ENCODE assay signal across 24 cellular contexts in genomic region chr5:75686480-75686879, GRCh38. TPM values are rescaled to one million over a fixed set of nuclear protein-coding genes. Genes with fewer than 3 reads are reported as not detected.
DNase-seq lines count a peak whose midpoint lies in the region; ATAC-seq and TF ChIP-seq lines count a peak whose summit lies in the region.
"Had no signal": no experiment of that assay in that cellular context is flagged by ENCODE, and none has a peak within 500 bp of the region (broad histone marks: within the 10 kb centered on the region; RNA-seq: fewer than 3 reads in every experiment).

No MANE protein-coding gene starts in this region.

- no peak overlapping the region for H3K4me3 Mint-ChIP-seq in activated T-cell treated with anti-CD3 and anti-CD28 coated beads, Interleukin-2, amount 50 U/mL, for 72 hours
- H3K4me3 Mint-ChIP-seq in activated T-helper 17 cell treated with anti-CD3 and anti-CD28 coated beads, Interleukin-2, amount 50 U/mL, for 72 hours, result no peak overlapping the region
- H3K4me3 Mint-ChIP-seq in memory B cell (no peak overlapping the region), natural killer cell (no peak overlapping the region)
- H3K4me3 Mint-ChIP-seq in stimulated activated effector memory CD8-positive, alpha-beta T cell treated with anti-CD3 and anti-CD28 coated beads, Interleukin-12 subunit alpha, Interleukin-12 subunit beta, amount 100 ng/mL, for 72 hours, result no peak overlapping the region
- H3K4me3 Mint-ChIP-seq: CD14-positive monocyte; CD4-positive, alpha-beta T cell; CD8-positive, alpha-beta memory T cell; GM23338; H9 had no signal

- no peak overlapping the region for H3K9ac ChIP-seq in GM23248
- H3K9ac ChIP-seq: BLaER1 treated with 17β-estradiol and CSF1 and Interleukin-3, amounts not matched to agents 10 nM and 100 nM had no signal

- no peak overlapping the region for H3K4me2 ChIP-seq in GM23248 (ENCODE audit: unreplicated experiment)
- H3K4me2 ChIP-seq: A549; BLaER1 treated with 17β-estradiol and CSF1 and Interleukin-3, amounts not matched to agents 10 nM and 100 nM; GM23338 had no signal

- no peak for DNase-seq in activated T-cell treated with anti-CD3 and anti-CD28 coated beads, Interleukin-2, amount 50 U/mL, for 72 hours
- DNase-seq in activated T-cell treated with anti-CD3 and anti-CD28 coated beads for 4 hours, result no peak
- DNase-seq in memory B cell (ENCODE audit: low spot score in 2 of 2), result no peak
- DNase-seq in stimulated activated effector memory CD8-positive, alpha-beta T cell treated with anti-CD3 and anti-CD28 coated beads, Interleukin-12 subunit alpha, Interleukin-12 subunit beta, amount 100 ng/mL, for 72 hours (ENCODE audit: low spot score in 2 of 2), result no peak
- no peak for DNase-seq in GM23248
- DNase-seq in natural killer cell, result no peak
- DNase-seq: 8988T; ACHN; AML-193; BE2C; CD4-positive, alpha-beta T cell; CD8-positive, alpha-beta memory T cell; DMS 273 treated with DMSO at 0.1 percent for 48 hours; DMS79; EL; GDM1; H9 had no signal

- no peak overlapping the region for H3K4me3 ChIP-seq in GM23248
- H3K4me3 ChIP-seq: A549; BLaER1 treated with 17β-estradiol and CSF1 and Interleukin-3, amounts not matched to agents 10 nM and 100 nM; GM12878; GM23338 had no signal

- H4K20me1 ChIP-seq in GM23248 (ENCODE audit: insufficient read depth), result no peaks in the 10 kb centered on the region
- H4K20me1 ChIP-seq: BLaER1 treated with 17β-estradiol and CSF1 and Interleukin-3, amounts not matched to agents 10 nM and 100 nM had no signal

- no peaks in the 10 kb centered on the region for H3K79me2 ChIP-seq in GM23248 (ENCODE audit: insufficient read depth)

- peaks cover 0 to 11% of the 10 kb centered on the region in 2 donors for H3K36me3 Mint-ChIP-seq in activated T-cell treated with anti-CD3 and anti-CD28 coated beads, Interleukin-2, amount 50 U/mL, for 72 hours (ENCODE audit: insufficient read depth in 2 of 2)
- H3K36me3 Mint-ChIP-seq in activated T-helper 17 cell treated with anti-CD3 and anti-CD28 coated beads, Interleukin-2, amount 50 U/mL, for 72 hours (ENCODE audit: low read depth), result peaks cover 86% of the 10 kb centered on the region
- H3K36me3 Mint-ChIP-seq in memory B cell (peaks cover 10% of the 10 kb centered on the region), natural killer cell (no peaks in the 10 kb centered on the region)
- H3K36me3 Mint-ChIP-seq in stimulated activated effector memory CD8-positive, alpha-beta T cell treated with anti-CD3 and anti-CD28 coated beads, Interleukin-12 subunit alpha, Interleukin-12 subunit beta, amount 100 ng/mL, for 72 hours, result peaks cover 90% of the 10 kb centered on the region

- H3K4me1 ChIP-seq in GM23248 (ENCODE audit: insufficient read depth), result no peaks in the 10 kb centered on the region
- H3K4me1 ChIP-seq: BLaER1 treated with 17β-estradiol and CSF1 and Interleukin-3, amounts not matched to agents 10 nM and 100 nM had no signal

- intact Hi-C loops in natural killer cell (cut with micrococcal nuclease), result no loop called here

- no peaks in the 10 kb centered on the region for H3K27me3 ChIP-seq in GM23248 (replicated peaks; ENCODE audit: insufficient read depth)
- H3K27me3 ChIP-seq: BE2C; BLaER1 treated with 17β-estradiol and CSF1 and Interleukin-3, amounts not matched to agents 10 nM and 100 nM had no signal

- in situ Hi-C loops in GM23248 (cut with MboI), result no loop called here

- H3K9me2 ChIP-seq in GM23248 (ENCODE audit: insufficient read depth), result no peaks in the 10 kb centered on the region

- no peaks in the 10 kb centered on the region for H3K27me3 Mint-ChIP-seq in activated T-cell treated with anti-CD3 and anti-CD28 coated beads, Interleukin-2, amount 50 U/mL, for 72 hours (ENCODE audit: low read depth)
- H3K27me3 Mint-ChIP-seq in activated T-helper 17 cell treated with anti-CD3 and anti-CD28 coated beads, Interleukin-2, amount 50 U/mL, for 72 hours, result no peaks in the 10 kb centered on the region
- H3K27me3 Mint-ChIP-seq in memory B cell (no peaks in the 10 kb centered on the region), natural killer cell (ENCODE audit: low read depth in 2 of 2) (no peaks in the 10 kb centered on the region)
- H3K27me3 Mint-ChIP-seq: CD4-positive, alpha-beta T cell; CD8-positive, alpha-beta memory T cell had no signal

- no peaks in the 10 kb centered on the region for H3K9me3 Mint-ChIP-seq in activated T-cell treated with anti-CD3 and anti-CD28 coated beads, Interleukin-2, amount 50 U/mL, for 72 hours
- no peaks in the 10 kb centered on the region for H3K9me3 Mint-ChIP-seq in activated T-helper 17 cell treated with anti-CD3 and anti-CD28 coated beads, Interleukin-2, amount 50 U/mL, for 72 hours
- H3K9me3 Mint-ChIP-seq in memory B cell (no peaks in the 10 kb centered on the region), natural killer cell (no peaks in the 10 kb centered on the region)
- H3K9me3 Mint-ChIP-seq in stimulated activated effector memory CD8-positive, alpha-beta T cell treated with anti-CD3 and anti-CD28 coated beads, Interleukin-12 subunit alpha, Interleukin-12 subunit beta, amount 100 ng/mL, for 72 hours, result no peaks in the 10 kb centered on the region
- H3K9me3 Mint-ChIP-seq: CD14-positive monocyte; CD4-positive, alpha-beta T cell; CD8-positive, alpha-beta memory T cell; GM23338; H9 had no signal

- H3K36me3 ChIP-seq in GM23248 (ENCODE audit: low read depth), result peaks cover 12% of the 10 kb centered on the region; the same call in 1 of the 2 replicates

- H3K27ac Mint-ChIP-seq in activated T-cell treated with anti-CD3 and anti-CD28 coated beads, Interleukin-2, amount 50 U/mL, for 72 hours, result peak overlapping the region; percentile 78
- peak overlapping the region; percentile 66 for H3K27ac Mint-ChIP-seq in activated T-helper 17 cell treated with anti-CD3 and anti-CD28 coated beads, Interleukin-2, amount 50 U/mL, for 72 hours
- H3K27ac Mint-ChIP-seq in memory B cell (peak overlapping the region; percentile 38), natural killer cell (no peak overlapping the region)
- H3K27ac Mint-ChIP-seq in stimulated activated effector memory CD8-positive, alpha-beta T cell treated with anti-CD3 and anti-CD28 coated beads, Interleukin-12 subunit alpha, Interleukin-12 subunit beta, amount 100 ng/mL, for 72 hours, result peak overlapping the region; percentile 6
- H3K27ac Mint-ChIP-seq: CD14-positive monocyte; CD4-positive, alpha-beta T cell; GM23338; H9 had no signal

- no peak for TF ChIP-seq CTCF in natural killer cell (IDR thresholded peaks at IDR 0.05)

- no peaks in the 10 kb centered on the region for H3K9me3 ChIP-seq in GM23248 (ENCODE audit: low read depth)
- H3K9me3 ChIP-seq: A549; BE2C; BLaER1 treated with 17β-estradiol and CSF1 and Interleukin-3, amounts not matched to agents 10 nM and 100 nM had no signal

- no peaks in the 10 kb centered on the region; the same call in 1 of the 2 replicates for H3F3A ChIP-seq in GM23248 (ENCODE audit: insufficient read depth)

- no peaks in the 10 kb centered on the region for H3K4me1 Mint-ChIP-seq in activated T-cell treated with anti-CD3 and anti-CD28 coated beads, Interleukin-2, amount 50 U/mL, for 72 hours (ENCODE audit: low read depth)
- H3K4me1 Mint-ChIP-seq in activated T-helper 17 cell treated with anti-CD3 and anti-CD28 coated beads, Interleukin-2, amount 50 U/mL, for 72 hours, result no peaks in the 10 kb centered on the region
- H3K4me1 Mint-ChIP-seq in memory B cell (no peaks in the 10 kb centered on the region), natural killer cell (peaks cover 6% of the 10 kb centered on the region in 2 donors)
- H3K4me1 Mint-ChIP-seq in stimulated activated effector memory CD8-positive, alpha-beta T cell treated with anti-CD3 and anti-CD28 coated beads, Interleukin-12 subunit alpha, Interleukin-12 subunit beta, amount 100 ng/mL, for 72 hours, result peaks cover 5% of the 10 kb centered on the region
- H3K4me1 Mint-ChIP-seq: CD14-positive monocyte, GM23338, H9 had no signal

- no peak for ATAC-seq in activated T-cell treated with anti-CD3 and anti-CD28 coated beads, Interleukin-2, amount 50 U/mL, for 72 hours (replicated peaks in 1 of 2)
- no peak for ATAC-seq in activated T-helper 17 cell treated with anti-CD3 and anti-CD28 coated beads, Interleukin-2, amount 50 U/mL, for 72 hours (replicated peaks)
- ATAC-seq in memory B cell (ENCODE audit: low read depth), result no peak
- ATAC-seq in stimulated activated effector memory CD8-positive, alpha-beta T cell treated with anti-CD3 and anti-CD28 coated beads, Interleukin-12 subunit alpha, Interleukin-12 subunit beta, amount 100 ng/mL, for 72 hours, result no peak
- no peak for ATAC-seq in natural killer cell
- ATAC-seq: A549, GM12878, GM23338, HCT116 had no signal

- no peak overlapping the region for H2AFZ ChIP-seq in GM23248
- H2AFZ ChIP-seq: GM23338 had no signal

- H3K27ac ChIP-seq in GM23248, result no peak overlapping the region
- H3K27ac ChIP-seq: A549; BLaER1 treated with 17β-estradiol and CSF1 and Interleukin-3, amounts not matched to agents 10 nM and 100 nM had no signal

RNA-seq across cellular contexts. Expression of gene POC5, which starts 30.8 kb away (rescaled TPM):
- total RNA-seq in activated T-cell treated with anti-CD3 and anti-CD28 coated beads, Interleukin-2, amount 50 U/mL, for 72 hours, result 10 to 100 TPM; 27.7 to 36.5 TPM
- 10 to 100 TPM in 1 of 2 donors, 1 to 10 TPM in 1; 9.2 to 18.3 TPM for total RNA-seq in activated T-helper 17 cell treated with anti-CD3 and anti-CD28 coated beads, Interleukin-2, amount 50 U/mL, for 72 hours
- 14.5 and 17.4 TPM in 2 replicates for total RNA-seq in GM23248 (2014; rRNA removed; shearing (Covaris generic))
- polyA plus RNA-seq in GM23248 (2016; fragmentation: Nextera tagmentation; extraction: Ambion mirVana), result 7.7 and 7.9 TPM in 2 replicates
- 10 to 100 TPM; 12.4 to 16.6 (median 12.5) TPM for total RNA-seq in natural killer cell

Comparison
In these comparisons a context has a peak if more than half of its experiments do, and no peak if none do; other contexts are left out.
1. H3K27ac Mint-ChIP-seq: peak in activated T-cell treated with anti-CD3 and anti-CD28 coated beads, Interleukin-2, amount 50 U/mL, for 72 hours (single experiment), activated T-helper 17 cell treated with anti-CD3 and anti-CD28 coated beads, Interleukin-2, amount 50 U/mL, for 72 hours (single experiment), memory B cell (single experiment) and stimulated activated effector memory CD8-positive, alpha-beta T cell treated with anti-CD3 and anti-CD28 coated beads, Interleukin-12 subunit alpha, Interleukin-12 subunit beta, amount 100 ng/mL, for 72 hours (single experiment); none in natural killer cell (0 of 2).